Comparison of ENCODE assay signal across 13 cellular contexts in the genomic region with DNA sequence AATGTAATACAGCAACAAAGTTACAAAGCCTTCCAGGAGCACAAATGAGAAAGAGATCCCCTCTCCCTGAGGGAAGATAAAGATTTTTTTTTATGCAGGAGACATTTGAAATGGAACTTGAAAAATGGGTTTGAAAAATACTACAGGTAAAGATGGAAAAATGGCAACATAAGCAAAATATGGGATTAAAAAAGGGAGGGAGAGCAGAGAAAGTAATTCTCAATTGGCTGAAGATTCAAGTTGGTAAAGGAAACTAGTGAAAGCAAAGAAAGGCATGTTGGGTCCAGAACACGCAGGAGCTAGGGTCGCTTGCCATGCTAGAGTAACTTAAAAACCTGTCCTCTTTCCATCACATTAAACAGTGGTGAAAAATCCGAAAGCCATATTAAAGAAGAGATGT. TPM values are rescaled to one million over a fixed set of nuclear protein-coding genes. Genes with fewer than 3 reads are reported as not detected.
DNase-seq lines count a peak whose midpoint lies in the region; ATAC-seq and TF ChIP-seq lines count a peak whose summit lies in the region.
"Had no signal": no experiment of that assay in that cellular context is flagged by ENCODE, and none has a peak within 500 bp of the region (broad histone marks: within the 10 kb centered on the region; RNA-seq: fewer than 3 reads in every experiment).

No MANE protein-coding gene starts in this region.

- H3K27me3 ChIP-seq in DND-41 (ENCODE audit: insufficient read depth, low read length, poor library complexity), result peaks cover 4% of the 10 kb centered on the region
- H3K27me3 ChIP-seq in Loucy (ENCODE audit: insufficient read depth, low read length, poor library complexity, severe bottlenecking), result no peaks in the 10 kb centered on the region
- H3K27me3 ChIP-seq in neural progenitor cell, result peaks cover 16% of the 10 kb centered on the region
- H3K27me3 ChIP-seq in ascending aorta, result no peaks in the 10 kb centered on the region
- peaks cover 0 to 8% (median 0%) of the 10 kb centered on the region in 3 experiments for H3K27me3 ChIP-seq in neuronal stem cell (ENCODE audit: control insufficient read depth in 3 of 3, insufficient read depth in 3 of 3, low read depth in 1 of 3, low read length in 3 of 3)

- H3K9me3 Mint-ChIP-seq in MCF 10A (ENCODE audit: unreplicated experiment) (no peaks in the 10 kb centered on the region), neural progenitor cell (no peaks in the 10 kb centered on the region)

- H3K9me2 ChIP-seq in Loucy (replicated peaks; ENCODE audit: low read depth, low read length), result no peaks in the 10 kb centered on the region

- no peak overlapping the region for H3K18ac ChIP-seq in neuronal stem cell (ENCODE audit: low read length)

- peak overlapping the region; percentile 98 for H3K27ac Mint-ChIP-seq in MCF 10A (ENCODE audit: low read depth, unreplicated experiment)
- no peak overlapping the region for H3K27ac Mint-ChIP-seq in neural progenitor cell

- no peak overlapping the region for H2BK5ac ChIP-seq in neuronal stem cell (ENCODE audit: low read length)

- intact Hi-C loops in MCF 10A (cut with micrococcal nuclease) (no loop called here), ascending aorta (cut with DNase I) (loop anchor here (2.0 to 10.0 kb wide), 3 partner anchors 103 to 1730 kb away; a partner anchor contains a TSS)

- H4K8ac ChIP-seq in neuronal stem cell (ENCODE audit: low read depth, low read length), result no peak overlapping the region

- peak overlapping the region; percentile 98 for H3K4me3 Mint-ChIP-seq in MCF 10A (ENCODE audit: unreplicated experiment)
- peak overlapping the region; percentile 98 for H3K4me3 Mint-ChIP-seq in neural progenitor cell

- H3K4me1 ChIP-seq in DND-41 (ENCODE audit: insufficient read depth, low read length) (peaks cover 17% of the 10 kb centered on the region), Loucy (ENCODE audit: insufficient read depth, low read length, poor library complexity, severe bottlenecking) (peaks cover 23% of the 10 kb centered on the region), neural progenitor cell (peaks cover 3% of the 10 kb centered on the region), ascending aorta (peaks cover 0 to 12% of the 10 kb centered on the region in 2 donors), neuronal stem cell (ENCODE audit: control insufficient read depth in 2 of 2, insufficient read depth in 1 of 2, low read depth in 1 of 2, low read length in 2 of 2) (peaks cover 0 to 4% of the 10 kb centered on the region in 2 donors)

- H3F3A ChIP-seq in Loucy (ENCODE audit: low read depth) (no peaks in the 10 kb centered on the region), neural progenitor cell (ENCODE audit: low read depth) (no peaks in the 10 kb centered on the region)

- WGBS in neuronal stem cell (ENCODE audit: extremely low coverage in 2 of 2, insufficient read length in 2 of 2, insufficient replicate concordance in 1 of 2), 2 donors, result no CpG with 5 or more reads among the region's 3 CpGs

- POLR2A ChIA-PET in MCF 10A (lab: Yijun Ruan, JAX), result interaction anchor here (0.8 to 1.1 kb wide), 2 partner anchors 24 to 30 kb away, joined by 3 read pairs; no protein-coding TSS in a partner anchor

- peak overlapping the region; percentile 67 for H3K4me2 ChIP-seq in DND-41 (ENCODE audit: insufficient read depth, low read length)
- peak overlapping the region; percentile 77 for H3K4me2 ChIP-seq in Loucy (ENCODE audit: low read depth, low read length, poor library complexity, severe bottlenecking)
- peak overlapping the region; percentile 78 for H3K4me2 ChIP-seq in neural progenitor cell
- no peak overlapping the region for H3K4me2 ChIP-seq in neuronal stem cell (ENCODE audit: insufficient read depth, low read length, poor library complexity, severe bottlenecking)

- TF ChIP-seq CTCF in DND-41 (IDR thresholded peaks at IDR 0.05; ENCODE audit: borderline replicate concordance, extremely low read depth, low read length, poor library complexity, severe bottlenecking) (no peak), Loucy (conservative IDR thresholded peaks at IDR 0.05; ENCODE audit: low read length) (no peak), MCF 10A (IDR thresholded peaks at IDR 0.05; ENCODE audit: unreplicated experiment) (no peak), neural progenitor cell (IDR thresholded peaks at IDR 0.05) (no peak), ascending aorta (IDR thresholded peaks at IDR 0.05) (no peak)

- peak overlapping the region; percentile 21 to 96; a peak in 3 of 4 replicates for H3K4me3 ChIP-seq in DND-41 (ENCODE audit: low read depth in 1 of 2, low read length in 2 of 2)
- peak overlapping the region; percentile 98 for H3K4me3 ChIP-seq in Loucy (ENCODE audit: low read length, poor library complexity, severe bottlenecking)
- H3K4me3 ChIP-seq in neural progenitor cell, result no peak overlapping the region
- peak overlapping the region in 1 of 2 donors; percentile 89 for H3K4me3 ChIP-seq in ascending aorta
- H3K4me3 ChIP-seq in neuronal stem cell (ENCODE audit: low read length in 2 of 2), result no peak overlapping the region

- no peak overlapping the region for H3K27ac ChIP-seq in DND-41 (ENCODE audit: low read length)
- H3K27ac ChIP-seq in neural progenitor cell, result no peak overlapping the region
- H3K27ac ChIP-seq in ascending aorta, result no peak overlapping the region
- H3K27ac ChIP-seq in neuronal stem cell (replicated peaks; ENCODE audit: low read length), result no peak overlapping the region
- H3K27ac ChIP-seq: WERI-Rb-1 had no signal

- H2BK15ac ChIP-seq in neuronal stem cell (ENCODE audit: low read length), result no peak overlapping the region

- ATAC-seq in DND-41 (ENCODE audit: insufficient read depth, low read depth) (no peak), GM21526 (IDR thresholded peaks at IDR 0.05; ENCODE audit: low FRiP score, unreplicated experiment) (no peak), HG02571 (IDR thresholded peaks at IDR 0.05; ENCODE audit: unreplicated experiment) (no peak)

- no peak overlapping the region for H2AFZ ChIP-seq in DND-41 (ENCODE audit: low read depth, low read length)
- no peak overlapping the region for H2AFZ ChIP-seq in Loucy (ENCODE audit: low read length)
- no peak overlapping the region for H2AFZ ChIP-seq in neural progenitor cell (replicated peaks)
- no peak overlapping the region for H2AFZ ChIP-seq in neuronal stem cell (ENCODE audit: low read length)

- H3K23ac ChIP-seq in neuronal stem cell (ENCODE audit: low read depth, low read length, poor library complexity), result no peak overlapping the region

- H3K79me2 ChIP-seq in DND-41 (ENCODE audit: insufficient read depth, low read length) (peaks cover 36% of the 10 kb centered on the region), Loucy (ENCODE audit: insufficient read depth, low read length) (peaks cover 46% of the 10 kb centered on the region), neural progenitor cell (ENCODE audit: low read depth) (peaks cover 41% of the 10 kb centered on the region)

- H3K4me1 Mint-ChIP-seq in MCF 10A (ENCODE audit: insufficient read depth, unreplicated experiment) (peaks cover 17% of the 10 kb centered on the region), neural progenitor cell (peaks cover 11% of the 10 kb centered on the region)

- TSS peak; percentile 36 for BruUV-seq in MCF 10A (replicated peaks; lab: Mats Ljungman, UMichigan)

- H3K9ac ChIP-seq in DND-41 (ENCODE audit: low read depth, low read length), result peak overlapping the region; percentile 95
- H3K9ac ChIP-seq in Loucy (ENCODE audit: low read depth, low read length, poor library complexity, severe bottlenecking), result peak overlapping the region; percentile 95
- H3K9ac ChIP-seq in neural progenitor cell, result no peak overlapping the region
- H3K9ac ChIP-seq in neuronal stem cell (ENCODE audit: low read depth, low read length, poor library complexity), result no peak overlapping the region

- no peak for DNase-seq in DND-41
- no peak for DNase-seq in MCF 10A (ENCODE audit: unreplicated experiment)
- DNase-seq in neural progenitor cell (ENCODE audit: low spot score), result no peak
- no peak for DNase-seq in ascending aorta (ENCODE audit: low spot score in 2 of 2)
- no peak for DNase-seq in neuronal stem cell (ENCODE audit: low spot score)
- DNase-seq: amygdala, NCI-H1436 treated with DMSO at 0.1 percent for 48 hours, WERI-Rb-1 had no signal

- H3K4ac ChIP-seq in neuronal stem cell (ENCODE audit: low read length), result no peak overlapping the region

- H4K20me1 ChIP-seq in DND-41 (ENCODE audit: insufficient read depth, low read length) (no peaks in the 10 kb centered on the region; the same call in 1 of the 2 replicates), Loucy (ENCODE audit: insufficient read depth, low read length, poor library complexity, severe bottlenecking) (no peaks in the 10 kb centered on the region), neural progenitor cell (ENCODE audit: low read depth) (peaks cover 3% of the 10 kb centered on the region)

- CTCF ChIA-PET in MCF 10A (lab: Yijun Ruan, JAX), result interaction anchor here (1.1 to 1.9 kb wide), 2 partner anchors 24 to 42 kb away, joined by 3 to 8 read pairs; no protein-coding TSS in a partner anchor

- H3K9me3 ChIP-seq in DND-41 (ENCODE audit: insufficient read depth, low read length, severe bottlenecking) (no peaks in the 10 kb centered on the region), Loucy (ENCODE audit: insufficient read depth, low read depth, low read length) (no peaks in the 10 kb centered on the region), neural progenitor cell (ENCODE audit: low read depth) (no peaks in the 10 kb centered on the region), ascending aorta (no peaks in the 10 kb centered on the region), neuronal stem cell (replicated peaks in 1 of 2; ENCODE audit: control insufficient read depth in 2 of 2, insufficient read depth in 1 of 2, low read depth in 1 of 2, low read length in 2 of 2) (no peaks in the 10 kb centered on the region)

- H2AK5ac ChIP-seq in neuronal stem cell (ENCODE audit: low read depth, low read length), result no peak overlapping the region

- H4K91ac ChIP-seq in neuronal stem cell (ENCODE audit: low read depth, low read length, poor library complexity), result no peak overlapping the region

- no peak overlapping the region for H2BK120ac ChIP-seq in neuronal stem cell (ENCODE audit: low read depth, low read length)

- H3K36me3 Mint-ChIP-seq in MCF 10A (ENCODE audit: insufficient read depth, unreplicated experiment) (peaks cover 12% of the 10 kb centered on the region), neural progenitor cell (peaks cover 16% of the 10 kb centered on the region)

- H2BK12ac ChIP-seq in neuronal stem cell (ENCODE audit: low read length), result no peak overlapping the region

- peaks cover 25% of the 10 kb centered on the region for H3K36me3 ChIP-seq in DND-41 (ENCODE audit: insufficient read depth, low read length)
- no peaks in the 10 kb centered on the region; the same call in 1 of the 2 replicates for H3K36me3 ChIP-seq in Loucy (ENCODE audit: insufficient read depth, low read length)
- peaks cover 13% of the 10 kb centered on the region for H3K36me3 ChIP-seq in neural progenitor cell
- H3K36me3 ChIP-seq in ascending aorta, result peaks cover 11 to 24% of the 10 kb centered on the region in 2 donors
- H3K36me3 ChIP-seq in neuronal stem cell (replicated peaks in 1 of 2; ENCODE audit: control insufficient read depth in 2 of 2, insufficient read depth in 2 of 2, low read length in 2 of 2), result peaks cover 8 to 51% of the 10 kb centered on the region in 2 donors

- H3K27me3 Mint-ChIP-seq in MCF 10A (ENCODE audit: insufficient read depth, unreplicated experiment) (no peaks in the 10 kb centered on the region), neural progenitor cell (ENCODE audit: insufficient read depth, low read depth) (no peaks in the 10 kb centered on the region)

- no peak overlapping the region for H3K14ac ChIP-seq in neuronal stem cell (ENCODE audit: low read length)

- peaks cover 5% of the 10 kb centered on the region for H3K79me1 ChIP-seq in neuronal stem cell (ENCODE audit: low read depth, low read length)

RNA-seq across cellular contexts. Expression of a gene that starts 1.5 kb away (rescaled TPM):
- total RNA-seq in MCF 10A (2022) (14.7 and 14.9 TPM in 2 replicates), neural progenitor cell (ENCODE audit: low replicate concordance) (30.6 and 35.7 TPM in 2 replicates), ascending aorta (12.3 TPM)
- polyA plus RNA-seq in neuronal stem cell (2013, experiment 1 of 2), result 10.7 TPM
- polyA plus RNA-seq in neuronal stem cell (2013, experiment 2 of 2), result 10.8 TPM

RNA-seq across cellular contexts. Expression of a gene that starts 7.6 kb away (rescaled TPM):
- total RNA-seq in MCF 10A (2022), result not detected in 2 replicates
- total RNA-seq in neural progenitor cell (ENCODE audit: low replicate concordance), result not detected in 2 replicates
- total RNA-seq in ascending aorta, result not detected
- polyA plus RNA-seq in neuronal stem cell (2013, experiment 1 of 2), result not detected
- polyA plus RNA-seq in neuronal stem cell (2013, experiment 2 of 2), result not detected
- total RNA-seq: H1, renal cortical epithelial cell had no signal
- polyA plus RNA-seq: H1 had no signal

Comparison
In these comparisons a context has a peak if more than half of its experiments do, and no peak if none do; other contexts are left out.
1. H3K4me3 ChIP-seq: peak in DND-41 (2 of 2) and Loucy (single experiment); none in neural progenitor cell (single experiment) and neuronal stem cell (0 of 2).
2. H3K9ac ChIP-seq: peak in DND-41 (single experiment) and Loucy (single experiment); none in neural progenitor cell (single experiment) and neuronal stem cell (single experiment).